Comparison of ENCODE assay signal across 8 cellular contexts in the genomic region with DNA sequence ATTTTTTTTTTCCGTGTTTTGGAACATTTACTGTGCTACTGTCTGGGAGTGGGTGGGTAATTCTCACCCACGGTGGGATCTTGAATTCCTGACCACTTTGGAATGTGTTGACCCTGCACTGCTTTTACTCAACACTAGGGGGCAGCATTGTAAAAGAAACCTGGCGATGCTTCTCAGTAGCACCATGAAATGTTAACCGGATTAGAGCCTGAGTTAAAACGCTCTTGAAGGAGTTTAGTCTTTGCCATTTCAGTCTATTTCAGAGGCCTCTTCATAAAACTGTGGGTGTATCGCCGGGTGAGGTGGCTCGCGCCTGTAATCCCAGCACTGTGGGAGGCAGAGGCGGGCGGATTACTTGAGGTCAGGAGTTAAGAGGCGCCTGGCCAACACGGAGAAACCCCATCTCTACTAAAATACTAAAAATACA.
DNase-seq lines count a peak whose midpoint lies in the region; ATAC-seq, FAIRE-seq and TF ChIP-seq lines count a peak whose summit lies in the region.

No MANE protein-coding gene starts in this region.

- WGBS in body of pancreas, 2 donors = 27 to 33% methylated on average over 13 of the region's 13 CpGs

- no peaks in the 10 kb centered on the region for H3K9me3 ChIP-seq in body of pancreas

- no peak overlapping the region for H3K27ac ChIP-seq in body of pancreas

- TF ChIP-seq POLR2A in body of pancreas (IDR thresholded peaks at IDR 0.05) = no peak

- FAIRE-seq in TTC549 (lab: Jason Lieb, UNC) = peak; percentile 72

- DNase-seq in AML-193 (lab: John Stamatoyannopoulos, UW) = peak; percentile 31 to 38
- peak; percentile 24 for DNase-seq in NCI-H1694 treated with DMSO at 0.1 percent for 48 hours (lab: John Stamatoyannopoulos, UW)
- peak; percentile 55 to 68 (median 60) for DNase-seq in body of pancreas
- DNase-seq in iPS DF 4.7 (ENCODE audit: extremely low read depth, low spot score) = peak; percentile 25
- DNase-seq in stimulated activated CD4-positive, alpha-beta T cell treated with anti-CD3 and anti-CD28 coated beads, Interleukin-12 subunit alpha, Interleukin-12 subunit beta, amount 100 ng/mL, for 24 hours (ENCODE audit: low read depth in 2 of 2) = peak; percentile 19 to 25

- H3K4me1 ChIP-seq in body of pancreas = no peaks in the 10 kb centered on the region

- peak; percentile 55 for ATAC-seq in GM19452 (IDR thresholded peaks at IDR 0.05; ENCODE audit: unreplicated experiment)
- peak; percentile 77 for ATAC-seq in body of pancreas
- ATAC-seq in HG03095 (IDR thresholded peaks at IDR 0.05; ENCODE audit: unreplicated experiment) = no peak

- H3K36me3 ChIP-seq in body of pancreas (replicated peaks in 1 of 2; ENCODE audit: insufficient read depth in 1 of 2, low read depth in 2 of 2) = no peaks in the 10 kb centered on the region

- H3K27me3 ChIP-seq in body of pancreas = no peaks in the 10 kb centered on the region

- H3K4me3 ChIP-seq in body of pancreas = no peak overlapping the region

- intact Hi-C loops in body of pancreas (cut with DNase I) = loop anchor here (2.0 kb wide), 1 partner anchor 116 kb away; no protein-coding TSS in a partner anchor

- TF ChIP-seq CTCF in body of pancreas (IDR thresholded peaks at IDR 0.05) = peak; percentile 79 to 96 (median 94)
